Comparison of ENCODE assay signal across 7 cellular contexts in the genomic region with DNA sequence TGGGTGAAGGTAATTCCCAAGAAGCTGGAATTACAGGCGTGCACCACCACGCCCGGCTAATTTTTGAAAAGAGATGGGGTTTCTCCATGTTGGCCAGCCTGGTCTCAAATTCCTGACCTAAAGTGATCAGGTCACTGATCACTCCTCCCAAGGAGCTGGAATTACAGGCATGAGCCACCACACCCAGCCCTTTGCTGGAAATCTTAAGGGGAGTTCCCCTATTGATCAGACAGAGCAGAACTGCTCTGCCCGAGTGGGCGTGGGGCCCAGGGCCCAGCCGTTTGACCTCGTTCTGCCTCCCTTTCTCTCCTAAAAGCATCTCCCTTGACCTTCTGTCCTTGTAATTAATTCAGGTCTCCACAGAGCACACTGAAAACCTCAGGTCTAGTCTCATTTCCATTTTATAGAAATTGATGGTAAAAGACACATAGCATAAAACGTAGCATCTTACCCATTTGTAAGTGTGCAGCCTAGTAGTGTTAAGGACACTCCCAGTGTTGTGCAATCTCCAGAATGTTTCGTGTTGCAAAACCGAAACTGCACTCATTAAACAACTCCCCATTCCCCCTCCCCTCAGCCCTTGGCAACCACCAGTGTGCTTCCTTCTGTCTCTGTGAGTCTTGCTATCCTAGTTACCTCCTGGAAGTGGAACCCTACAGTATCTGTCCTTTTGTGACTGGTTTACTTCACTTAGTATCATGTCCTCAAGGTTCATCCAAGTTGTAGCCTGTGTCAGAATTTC.
DNase-seq lines count a peak whose midpoint lies in the region; ATAC-seq and TF ChIP-seq lines count a peak whose summit lies in the region.

No MANE protein-coding gene starts in this region.

- WGBS in mammary epithelial cell (ENCODE audit: low coverage, missing lambda C conversion rate), result 27% methylated on average over 10 of the region's 10 CpGs

- dilution Hi-C loops in mammary epithelial cell (cut with HindIII; ENCODE audit: low sequenced_read_pairs), result loop anchor here (10.0 kb wide), 1 partner anchor 78 kb away; no protein-coding TSS in a partner anchor

- no peaks in the 10 kb centered on the region for H3K27me3 ChIP-seq in mammary epithelial cell (ENCODE audit: insufficient read depth, low read length)
- H3K27me3 ChIP-seq in left lung, result no peaks in the 10 kb centered on the region
- no peaks in the 10 kb centered on the region for H3K27me3 ChIP-seq in stomach smooth muscle (ENCODE audit: control insufficient read depth in 1 of 2, insufficient read depth in 2 of 2, low read length in 2 of 2)

- peaks cover 57% of the 10 kb centered on the region for H3K4me1 ChIP-seq in mammary epithelial cell (ENCODE audit: insufficient read depth, low read length)
- H3K4me1 ChIP-seq in left lung, result peaks cover 65 to 97% of the 10 kb centered on the region in 2 donors
- H3K4me1 ChIP-seq in stomach smooth muscle (ENCODE audit: control insufficient read depth, insufficient read depth, low read length), result peaks cover 20% of the 10 kb centered on the region

- H3K27ac ChIP-seq in mammary epithelial cell (ENCODE audit: insufficient read depth, low read depth, low read length), result peak overlapping the region; percentile 96
- peak overlapping the region; percentile 90 to 93 for H3K27ac ChIP-seq in left lung
- H3K27ac ChIP-seq in stomach smooth muscle (ENCODE audit: low read length), result peak overlapping the region; percentile 31

- TSS peak; percentile 30 for BruUV-seq in mammary epithelial cell (replicated peaks; lab: Mats Ljungman, UMichigan)

- ATAC-seq in HG03139 (IDR thresholded peaks at IDR 0.05; ENCODE audit: unreplicated experiment) (peak; percentile 77), left lung (peak; percentile 70)

- in situ Hi-C loops in mammary epithelial cell (cut with MboI; ENCODE audit: low sequenced_read_pairs in 2 of 2), result loop anchor here (5.0 to 10.0 kb wide), 3 partner anchors 46 to 88 kb away; partner anchors contain the start of gene SLCO3A1 (in 1 of the 2)

- H3K4me2 ChIP-seq in mammary epithelial cell (ENCODE audit: insufficient read depth, low read depth, low read length), result peak overlapping the region; percentile 54

- H3K9me3 ChIP-seq in mammary epithelial cell (replicated peaks; ENCODE audit: insufficient read depth, low read length), result no peaks in the 10 kb centered on the region
- H3K9me3 ChIP-seq in left lung, result no peaks in the 10 kb centered on the region
- no peaks in the 10 kb centered on the region for H3K9me3 ChIP-seq in stomach smooth muscle (ENCODE audit: control insufficient read depth in 2 of 2, low read length in 2 of 2)

- H3K36me3 ChIP-seq in mammary epithelial cell (ENCODE audit: insufficient read depth, low read length) (no peaks in the 10 kb centered on the region), left lung (no peaks in the 10 kb centered on the region), stomach smooth muscle (ENCODE audit: control insufficient read depth in 2 of 2, insufficient read depth in 2 of 2, low read length in 2 of 2) (no peaks in the 10 kb centered on the region)

- CTCF ChIA-PET in mammary epithelial cell (lab: Charles Lee; ENCODE audit: low non-redundant PET), result interaction anchor here (0.7 to 2.0 kb wide), 3 partner anchors 49 to 89 kb away, joined by 4 to 25 read pairs (median 6); partner anchors contain the start of gene SLCO3A1

- peak overlapping the region; percentile 3 for H2AFZ ChIP-seq in mammary epithelial cell (ENCODE audit: low read depth, low read length)

- intact Hi-C loops in mammary epithelial cell (cut with micrococcal nuclease), result loop anchor here (1.0 to 5.0 kb wide), 9 partner anchors 30 to 640 kb away; partner anchors contain the start of gene SLCO3A1
- intact Hi-C loops in left lung (cut with DNase I), result loop anchor here in 1 of 2 donors (10.0 kb wide), 2 partner anchors 78 to 132 kb away; no protein-coding TSS in a partner anchor

- H3K4me3 ChIP-seq in mammary epithelial cell (replicated peaks in 1 of 3; ENCODE audit: insufficient read depth in 1 of 3, low read depth in 2 of 3, low read length in 3 of 3), result peak overlapping the region in 1 of 3 experiments; percentile 5
- H3K4me3 ChIP-seq in left lung, result peak overlapping the region in 1 of 2 donors; percentile 6
- H3K4me3 ChIP-seq in stomach smooth muscle (ENCODE audit: low read length in 2 of 2), result peak overlapping the region; percentile 41 to 52

- TF ChIP-seq CTCF in mammary epithelial cell (conservative IDR thresholded peaks at IDR 0.05 in 1 of 2, IDR thresholded peaks at IDR 0.05 in 1 of 2; ENCODE audit: extremely low read depth in 1 of 2, insufficient read depth in 1 of 2, low read depth in 1 of 2, low read length in 2 of 2), result no peak
- no peak for TF ChIP-seq CTCF in left lung (IDR thresholded peaks at IDR 0.05)

- H3K9ac ChIP-seq in mammary epithelial cell (ENCODE audit: insufficient read depth, low read length) (peak overlapping the region; percentile 72), stomach smooth muscle (ENCODE audit: low read length in 2 of 2) (peak overlapping the region in 1 of 2 donors; percentile 36)

- H4K20me1 ChIP-seq in mammary epithelial cell (ENCODE audit: insufficient read depth, low read length), result no peaks in the 10 kb centered on the region

- peak; percentile 42 for DNase-seq in GF-D8 (lab: John Stamatoyannopoulos, UW)
- peak; percentile 94 for DNase-seq in OCI-M1 (lab: John Stamatoyannopoulos, UW)
- DNase-seq in mammary epithelial cell, result peak; percentile 99
- DNase-seq in left lung, result peak; percentile 82 to 88
- DNase-seq in NCI-H345 (lab: John Stamatoyannopoulos, UW), result no peak

- H3K79me2 ChIP-seq in mammary epithelial cell (ENCODE audit: insufficient read depth, low read length), result peaks cover 81% of the 10 kb centered on the region

Comparison
In these comparisons a context has a peak if more than half of its experiments do, and no peak if none do; other contexts are left out.
1. H3K27ac ChIP-seq: peak in every context shown above with its lines; median percentile 96 in mammary epithelial cell; 92 in left lung; 31 in stomach smooth muscle.